In genomic region chr12:46179693-46180452, GRCh38 we compare ENCODE assay signal across 13 cellular contexts.
DNase-seq lines count a peak whose midpoint lies in the region; ATAC-seq and TF ChIP-seq lines count a peak whose summit lies in the region.
"Had no signal": no experiment of that assay in that cellular context is flagged by ENCODE, and none has a peak within 500 bp of the region (broad histone marks: within the 10 kb centered on the region; RNA-seq: fewer than 3 reads in every experiment).

No MANE protein-coding gene starts in this region.

- H3F3A ChIP-seq in Loucy (ENCODE audit: low read depth): no peaks in the 10 kb centered on the region

- ATAC-seq in stimulated activated naive CD8-positive, alpha-beta T cell treated with anti-CD3 and anti-CD28 coated beads, Interleukin-15, amount 100 ng/mL, for 72 hours: no peak
- peak; percentile 51 for ATAC-seq in HG02759 (IDR thresholded peaks at IDR 0.05; ENCODE audit: unreplicated experiment)
- ATAC-seq: stimulated activated naive CD8-positive, alpha-beta T cell treated with anti-CD3 and anti-CD28 coated beads, Interleukin-15, Interleukin-2, amounts not matched to agents 100 U/mL and 50 U/mL, for 24 hours had no signal

- H2AFZ ChIP-seq in Loucy (ENCODE audit: low read length): no peak overlapping the region

- TF ChIP-seq CTCF in Loucy (conservative IDR thresholded peaks at IDR 0.05; ENCODE audit: low read length): no peak
- no peak for TF ChIP-seq CTCF in spleen (IDR thresholded peaks at IDR 0.05 in 8 of 11, conservative IDR thresholded peaks at IDR 0.05 in 3 of 11)
- TF ChIP-seq CTCF in CD14-positive monocyte (IDR thresholded peaks at IDR 0.05): no peak

- no peak overlapping the region for H3K9ac ChIP-seq in Loucy (ENCODE audit: low read depth, low read length, poor library complexity, severe bottlenecking)

- peak overlapping the region in 2 of 8 donors; percentile 12 to 42 for H3K27ac ChIP-seq in spleen
- H3K27ac ChIP-seq: SK-N-MC had no signal

- H3K79me2 ChIP-seq in Loucy (ENCODE audit: insufficient read depth, low read length): no peaks in the 10 kb centered on the region

- H3K36me3 Mint-ChIP-seq in stimulated activated naive CD8-positive, alpha-beta T cell treated with anti-CD3 and anti-CD28 coated beads, Interleukin-15, Interleukin-2, amounts not matched to agents 100 ng/mL and 50 ng/mL, for 24 hours (ENCODE audit: low read depth): peaks cover 18% of the 10 kb centered on the region
- H3K36me3 Mint-ChIP-seq in CD14-positive monocyte: no peaks in the 10 kb centered on the region

- H4K20me1 ChIP-seq in Loucy (ENCODE audit: insufficient read depth, low read length, poor library complexity, severe bottlenecking): no peaks in the 10 kb centered on the region

- no peaks in the 10 kb centered on the region for H3K27me3 Mint-ChIP-seq in stimulated activated naive CD8-positive, alpha-beta T cell treated with anti-CD3 and anti-CD28 coated beads, Interleukin-15, Interleukin-2, amounts not matched to agents 100 ng/mL and 50 ng/mL, for 24 hours
- H3K27me3 Mint-ChIP-seq in stimulated activated naive CD8-positive, alpha-beta T cell treated with anti-CD3 and anti-CD28 coated beads, Interleukin-15, amount 100 ng/mL, for 72 hours: no peaks in the 10 kb centered on the region
- H3K27me3 Mint-ChIP-seq in CD14-positive monocyte (ENCODE audit: low read depth in 3 of 3): no peaks in the 10 kb centered on the region

- H3K4me3 Mint-ChIP-seq in stimulated activated naive CD8-positive, alpha-beta T cell treated with anti-CD3 and anti-CD28 coated beads, Interleukin-15, Interleukin-2, amounts not matched to agents 100 ng/mL and 50 ng/mL, for 24 hours: peak overlapping the region; percentile 17
- H3K4me3 Mint-ChIP-seq in stimulated activated naive CD8-positive, alpha-beta T cell treated with anti-CD3 and anti-CD28 coated beads, Interleukin-15, amount 100 ng/mL, for 72 hours: no peak overlapping the region
- no peak overlapping the region for H3K4me3 Mint-ChIP-seq in CD14-positive monocyte
- H3K4me3 Mint-ChIP-seq: mesothelial cell of epicardium had no signal

- no peaks in the 10 kb centered on the region for H3K36me3 ChIP-seq in Loucy (ENCODE audit: insufficient read depth, low read length)
- H3K36me3 ChIP-seq in spleen: no peaks in the 10 kb centered on the region

- intact Hi-C loops in spleen (cut with DNase I; ENCODE audit: low total_unique reads): no loop called here
- intact Hi-C loops in CD14-positive monocyte (cut with micrococcal nuclease): no loop called here

- no peaks in the 10 kb centered on the region for H3K9me2 ChIP-seq in Loucy (replicated peaks; ENCODE audit: low read depth, low read length)

- H3K4me1 ChIP-seq in Loucy (ENCODE audit: insufficient read depth, low read length, poor library complexity, severe bottlenecking) (peaks cover 31% of the 10 kb centered on the region), spleen (peaks cover 0 to 77% (median 37%) of the 10 kb centered on the region in 6 donors)

- H3K9me3 ChIP-seq in Loucy (ENCODE audit: insufficient read depth, low read depth, low read length) (no peaks in the 10 kb centered on the region), spleen (no peaks in the 10 kb centered on the region)

- H3K27me3 ChIP-seq in Loucy (ENCODE audit: insufficient read depth, low read length, poor library complexity, severe bottlenecking) (no peaks in the 10 kb centered on the region), spleen (replicated peaks in 1 of 7) (no peaks in the 10 kb centered on the region)

- WGBS in spleen, 5 donors: 65 to 74% (median 69%) methylated on average over 7 of the region's 7 CpGs

- no peak for TF ChIP-seq POLR2A in spleen (IDR thresholded peaks at IDR 0.05)

- H3K9me3 Mint-ChIP-seq in stimulated activated naive CD8-positive, alpha-beta T cell treated with anti-CD3 and anti-CD28 coated beads, Interleukin-15, Interleukin-2, amounts not matched to agents 100 ng/mL and 50 ng/mL, for 24 hours: no peaks in the 10 kb centered on the region
- no peaks in the 10 kb centered on the region for H3K9me3 Mint-ChIP-seq in stimulated activated naive CD8-positive, alpha-beta T cell treated with anti-CD3 and anti-CD28 coated beads, Interleukin-15, amount 100 ng/mL, for 72 hours
- H3K9me3 Mint-ChIP-seq in CD14-positive monocyte: no peaks in the 10 kb centered on the region
- H3K9me3 Mint-ChIP-seq: mesothelial cell of epicardium had no signal

- no peak for DNase-seq in stimulated activated naive CD8-positive, alpha-beta T cell treated with anti-CD3 and anti-CD28 coated beads, Interleukin-15, amount 100 ng/mL, for 72 hours
- no peak for DNase-seq in kidney glomerular epithelial cell (lab: John Stamatoyannopoulos, UW)
- DNase-seq in spleen: no peak
- DNase-seq in hippocampal formation (lab: John Stamatoyannopoulos, UW): no peak
- no peak for DNase-seq in CD14-positive monocyte (ENCODE audit: low spot score)
- DNase-seq: caudate nucleus; stimulated activated naive CD8-positive, alpha-beta T cell treated with anti-CD3 and anti-CD28 coated beads, Interleukin-15, Interleukin-2, amounts not matched to agents 100 U/mL and 50 U/mL, for 24 hours had no signal

- no peak overlapping the region for H3K4me3 ChIP-seq in Loucy (ENCODE audit: low read length, poor library complexity, severe bottlenecking)
- H3K4me3 ChIP-seq in spleen: no peak overlapping the region
- H3K4me3 ChIP-seq: SK-N-MC, skin epidermis had no signal

- peaks cover 63% of the 10 kb centered on the region for H3K4me1 Mint-ChIP-seq in stimulated activated naive CD8-positive, alpha-beta T cell treated with anti-CD3 and anti-CD28 coated beads, Interleukin-15, Interleukin-2, amounts not matched to agents 100 ng/mL and 50 ng/mL, for 24 hours (ENCODE audit: low read depth)
- peaks cover 50% of the 10 kb centered on the region for H3K4me1 Mint-ChIP-seq in stimulated activated naive CD8-positive, alpha-beta T cell treated with anti-CD3 and anti-CD28 coated beads, Interleukin-15, amount 100 ng/mL, for 72 hours
- peaks cover 30% of the 10 kb centered on the region for H3K4me1 Mint-ChIP-seq in CD14-positive monocyte

- H3K4me2 ChIP-seq in Loucy (ENCODE audit: low read depth, low read length, poor library complexity, severe bottlenecking): peak overlapping the region; percentile 8

- no peak overlapping the region for H3K27ac Mint-ChIP-seq in stimulated activated naive CD8-positive, alpha-beta T cell treated with anti-CD3 and anti-CD28 coated beads, Interleukin-15, Interleukin-2, amounts not matched to agents 100 ng/mL and 50 ng/mL, for 24 hours
- peak overlapping the region in 1 of 2 donors; percentile 34 for H3K27ac Mint-ChIP-seq in stimulated activated naive CD8-positive, alpha-beta T cell treated with anti-CD3 and anti-CD28 coated beads, Interleukin-15, amount 100 ng/mL, for 72 hours
- no peak overlapping the region for H3K27ac Mint-ChIP-seq in CD14-positive monocyte
- H3K27ac Mint-ChIP-seq: mesothelial cell of epicardium had no signal
